Comparison of ENCODE assay signal across 20 cellular contexts in genomic region chr22:30471616-30472318, GRCh38. TPM values are rescaled to one million over a fixed set of nuclear protein-coding genes. Genes with fewer than 3 reads are reported as not detected.
DNase-seq lines count a peak whose midpoint lies in the region; ATAC-seq, FAIRE-seq and TF ChIP-seq lines count a peak whose summit lies in the region.
"Had no signal": no experiment of that assay in that cellular context is flagged by ENCODE, and none has a peak within 500 bp of the region (broad histone marks: within the 10 kb centered on the region; RNA-seq: fewer than 3 reads in every experiment).

Gene SEC14L3, minus strand, starts transcription at chr22:30472017. Its CDS starts 59 bp downstream, at chr22:30471958.

- H3K27ac ChIP-seq in keratinocyte (ENCODE audit: control insufficient read depth, insufficient read depth, low read length): no peak within 1 kb of the TSS
- H3K27ac ChIP-seq: BLaER1 had no signal

- H3K36me3 ChIP-seq in keratinocyte (ENCODE audit: control insufficient read depth in 2 of 2, extremely low read depth in 1 of 2, insufficient read depth in 2 of 2, low read length in 2 of 2): no peaks in the 10 kb centered on the region
- H3K36me3 ChIP-seq: BLaER1 had no signal

- TF ChIP-seq CTCF in keratinocyte (optimal IDR thresholded peaks at IDR 0.05 in 1 of 3, IDR thresholded peaks at IDR 0.05 in 1 of 3, conservative IDR thresholded peaks at IDR 0.05 in 1 of 3; ENCODE audit: extremely low read depth in 1 of 3, insufficient read depth in 2 of 3, low read length in 3 of 3): no peak

- no peaks in the 10 kb centered on the region for H3K9me3 Mint-ChIP-seq in natural killer cell treated with Interleukin-12 subunit alpha and Interleukin-12 subunit beta and Interleukin-15 and Interleukin-18, amount 100 ng/mL, for 72 hours
- H3K9me3 Mint-ChIP-seq: CD4-positive, alpha-beta memory T cell; HFFc6 had no signal

- peaks cover 3% of the 10 kb centered on the region for H3K36me3 Mint-ChIP-seq in T-helper 17 cell (ENCODE audit: low read depth)
- no peaks in the 10 kb centered on the region for H3K36me3 Mint-ChIP-seq in natural killer cell treated with Interleukin-12 subunit alpha and Interleukin-12 subunit beta and Interleukin-15 and Interleukin-18, amount 100 ng/mL, for 72 hours
- H3K36me3 Mint-ChIP-seq: CD4-positive, alpha-beta memory T cell had no signal

- no peak for FAIRE-seq in keratinocyte (lab: Jason Lieb, UNC)
- FAIRE-seq: GM12891, H54 had no signal

- peaks cover 7% of the 10 kb centered on the region for H3K4me1 ChIP-seq in keratinocyte (ENCODE audit: control insufficient read depth, extremely low read depth, insufficient read depth, low read length)
- H3K4me1 ChIP-seq: BLaER1 had no signal

- dilution Hi-C loops in keratinocyte (cut with MboI; ENCODE audit: extremely low pct_ligation_motif_present, low sequenced_read_pairs): no loop called here

- H3K27me3 ChIP-seq in keratinocyte (ENCODE audit: control insufficient read depth, extremely low read depth, insufficient read depth, low read length): peaks cover 10% of the 10 kb centered on the region
- H3K27me3 ChIP-seq: BLaER1 had no signal

- H3K9ac ChIP-seq in keratinocyte (ENCODE audit: control insufficient read depth, extremely low read depth, insufficient read depth, low read length): no peak within 1 kb of the TSS
- H3K9ac ChIP-seq: BLaER1 had no signal

- peak within 1 kb of the TSS; percentile 39 for H3K4me2 ChIP-seq in keratinocyte (ENCODE audit: control insufficient read depth, extremely low read depth, insufficient read depth, low read depth, low read length)
- H3K4me2 ChIP-seq: BLaER1 had no signal

- no peaks in the 10 kb centered on the region for H4K20me1 ChIP-seq in keratinocyte (ENCODE audit: control insufficient read depth, extremely low read depth, insufficient read depth, low read length)
- H4K20me1 ChIP-seq: BLaER1 had no signal

- H3K9me3 ChIP-seq in T-helper 17 cell (ENCODE audit: control insufficient read depth, low read length, poor library complexity, severe bottlenecking): no peaks in the 10 kb centered on the region
- no peaks in the 10 kb centered on the region for H3K9me3 ChIP-seq in keratinocyte (ENCODE audit: control insufficient read depth, low read depth, low read length)
- H3K9me3 ChIP-seq: BLaER1 had no signal

- H3K27me3 Mint-ChIP-seq in T-helper 17 cell: peaks cover 10% of the 10 kb centered on the region
- H3K27me3 Mint-ChIP-seq in natural killer cell treated with Interleukin-12 subunit alpha and Interleukin-12 subunit beta and Interleukin-15 and Interleukin-18, amount 100 ng/mL, for 72 hours: peaks cover 12 to 15% of the 10 kb centered on the region in 2 donors

- no peaks in the 10 kb centered on the region for H3K79me2 ChIP-seq in keratinocyte (ENCODE audit: control insufficient read depth, insufficient read depth, low read length)

- H2AFZ ChIP-seq in keratinocyte (ENCODE audit: control insufficient read depth, low read length): no peak within 1 kb of the TSS

- peak within 1 kb of the TSS; percentile 34 for H3K27ac Mint-ChIP-seq in T-helper 17 cell
- H3K27ac Mint-ChIP-seq in natural killer cell treated with Interleukin-12 subunit alpha and Interleukin-12 subunit beta and Interleukin-15 and Interleukin-18, amount 100 ng/mL, for 72 hours: peak within 1 kb of the TSS; percentile 44 to 81
- H3K27ac Mint-ChIP-seq: HFFc6 had no signal

- ATAC-seq in T-helper 17 cell: no peak
- no peak for ATAC-seq in natural killer cell treated with Interleukin-12 subunit alpha and Interleukin-12 subunit beta and Interleukin-15 and Interleukin-18, amount 100 ng/mL, for 72 hours
- ATAC-seq: Panc1 had no signal

- no peak within 1 kb of the TSS for H3K4me3 Mint-ChIP-seq in T-helper 17 cell
- no peak within 1 kb of the TSS for H3K4me3 Mint-ChIP-seq in natural killer cell treated with Interleukin-12 subunit alpha and Interleukin-12 subunit beta and Interleukin-15 and Interleukin-18, amount 100 ng/mL, for 72 hours
- H3K4me3 Mint-ChIP-seq: HFFc6 had no signal

- peaks cover 14% of the 10 kb centered on the region for H3K4me1 Mint-ChIP-seq in T-helper 17 cell
- peaks cover 12 to 13% of the 10 kb centered on the region in 2 donors for H3K4me1 Mint-ChIP-seq in natural killer cell treated with Interleukin-12 subunit alpha and Interleukin-12 subunit beta and Interleukin-15 and Interleukin-18, amount 100 ng/mL, for 72 hours (ENCODE audit: low read depth in 2 of 2)

- H3K4me3 ChIP-seq in keratinocyte (ENCODE audit: control insufficient read depth in 2 of 3, extremely low read depth in 1 of 3, insufficient read depth in 2 of 3, low read depth in 1 of 3, low read length in 3 of 3): no peak within 1 kb of the TSS
- H3K4me3 ChIP-seq: BLaER1 had no signal

- H3K9me1 ChIP-seq in keratinocyte (ENCODE audit: control insufficient read depth, extremely low read depth, insufficient read depth, low read length): no peaks in the 10 kb centered on the region

- DNase-seq in NCI-H69 (lab: John Stamatoyannopoulos, UW) (peak; percentile 49), T-helper 17 cell (no peak), keratinocyte (ENCODE audit: low read depth, low spot score) (no peak), NCI-H1436 (lab: John Stamatoyannopoulos, UW) (no peak), DMS79 (lab: John Stamatoyannopoulos, UW) (no peak)
- DNase-seq in natural killer cell treated with Interleukin-12 subunit alpha and Interleukin-12 subunit beta and Interleukin-15 and Interleukin-18, amount 100 ng/mL, for 72 hours (ENCODE audit: low spot score): no peak
- no peak for DNase-seq in stimulated activated CD4-positive, alpha-beta T cell treated with anti-CD3 and anti-CD28 coated beads, Interleukin-4, amount 100 ng/mL, for 1 hour
- DNase-seq: CD4-positive, alpha-beta memory T cell; DMS53; HFFc6; KG1; NCI-H1092; NCI-H2081 treated with DMSO at 0.1 percent for 48 hours had no signal

RNA-seq across cellular contexts. Expression of gene SEC14L3, which starts in this region (rescaled TPM):
- total RNA-seq in T-helper 17 cell: not detected
- polyA plus RNA-seq in keratinocyte: not detected in 3 replicates
- not detected for polyA plus RNA-seq in keratinocyte (2011; ENCODE audit: low read depth)
- polyA plus RNA-seq in keratinocyte (2011; cell fraction: cytosol; rRNA removed): not detected in 2 replicates
- not detected in 2 replicates for polyA plus RNA-seq in keratinocyte (2011; cell fraction: nucleus; rRNA removed)
- polyA plus RNA-seq in keratinocyte (2012; ENCODE audit: low replicate concordance): not detected in 2 replicates
- not detected in 3 replicates for polyA minus RNA-seq in keratinocyte
- not detected for polyA minus RNA-seq in keratinocyte (2011; cell fraction: cytosol; rRNA and poly(A)+ RNA removed)
- polyA minus RNA-seq in keratinocyte (2011; cell fraction: nucleus; rRNA and poly(A)+ RNA removed): not detected in 2 replicates
- total RNA-seq in natural killer cell treated with Interleukin-12 subunit alpha and Interleukin-12 subunit beta and Interleukin-15 and Interleukin-18, amount 100 ng/mL, for 72 hours: not detected
- total RNA-seq: A673; CD4-positive, alpha-beta memory T cell; HFFc6; NCI-H460; SK-MEL-5 had no signal
- polyA plus RNA-seq: CD4-positive, alpha-beta memory T cell had no signal
